2 cellular contexts compared by ENCODE assay signal in genomic region chr5:163887854-163888253, GRCh38.
"Had no signal": no experiment of that assay in that cellular context is flagged by ENCODE, and none has a peak within 500 bp of the region (broad histone marks: within the 10 kb centered on the region; RNA-seq: fewer than 3 reads in every experiment).

No MANE protein-coding gene starts in this region.

- ATAC-seq: HepG2, K562 had no signal

- H3K4me3 ChIP-seq: K562 had no signal
